ENCODE assay signal across 13 cellular contexts in the genomic region with DNA sequence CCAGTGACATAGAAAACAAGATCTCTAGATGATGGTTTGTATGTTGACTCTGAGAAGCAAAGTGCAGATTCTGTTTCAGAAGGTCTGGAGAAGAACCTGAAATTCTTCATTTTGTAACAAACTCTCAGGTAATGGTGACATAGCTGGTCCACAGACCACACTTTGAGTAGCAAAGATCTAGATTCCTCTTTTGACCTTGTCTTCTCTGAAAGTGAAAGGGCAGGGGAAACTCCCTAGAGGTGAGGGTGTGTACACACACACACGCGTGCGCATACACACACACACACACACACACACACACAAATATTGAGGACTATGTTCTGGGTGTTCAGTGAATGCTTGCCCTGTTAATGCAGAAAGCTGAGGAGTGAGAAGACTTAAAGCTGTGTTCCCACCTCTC.
A peak's percentile ranks its signal among the peaks of the same experiment; 100 is the strongest.
DNase-seq lines count a peak whose midpoint lies in the region; ATAC-seq, FAIRE-seq and TF ChIP-seq lines count a peak whose summit lies in the region.
"Had no signal": no experiment of that assay in that cellular context is flagged by ENCODE, and none has a peak within 500 bp of the region (broad histone marks: within the 10 kb centered on the region; RNA-seq: fewer than 3 reads in every experiment).

No MANE protein-coding gene starts in this region.

- 92% methylated on average over 3 of the region's 3 CpGs for WGBS in hepatocyte (ENCODE audit: low lambda C conversion rate, missing lambda C conversion rate)
- WGBS in small intestine, 3 donors: 73 to 83% (median 81%) methylated on average over 3 of the region's 3 CpGs

- ATAC-seq in GM19395 (IDR thresholded peaks at IDR 0.05; ENCODE audit: unreplicated experiment) (peak; percentile 67), HG03060 (IDR thresholded peaks at IDR 0.05; ENCODE audit: low read depth, unreplicated experiment) (peak; percentile 53)
- ATAC-seq: pancreas had no signal

- TF ChIP-seq CTCF in GM10266 (IDR thresholded peaks at IDR 0.05; ENCODE audit: control insufficient read depth, insufficient read depth, low read depth, missing control alignments): no peak
- TF ChIP-seq CTCF in hepatocyte (IDR thresholded peaks at IDR 0.05; ENCODE audit: poor library complexity): no peak
- TF ChIP-seq CTCF in colonic mucosa (IDR thresholded peaks at IDR 0.05): no peak

- H2AFZ ChIP-seq in hepatocyte: no peak overlapping the region

- no peaks in the 10 kb centered on the region for H3K27me3 ChIP-seq in hepatocyte
- no peaks in the 10 kb centered on the region for H3K27me3 ChIP-seq in small intestine (ENCODE audit: control insufficient read depth in 2 of 2, insufficient read depth in 2 of 2, low read length in 2 of 2)
- no peaks in the 10 kb centered on the region for H3K27me3 ChIP-seq in colonic mucosa

- FAIRE-seq in small intestine (lab: Jason Lieb, UNC): no peak
- FAIRE-seq: H1, keratinocyte, pancreas had no signal

- H3K9ac ChIP-seq in colonic mucosa (ENCODE audit: low read depth in 2 of 2, low read length in 2 of 2): no peak overlapping the region

- H4K20me1 ChIP-seq in hepatocyte (ENCODE audit: insufficient read depth, poor library complexity, severe bottlenecking): no peaks in the 10 kb centered on the region

- peaks cover 20% of the 10 kb centered on the region for H3K4me1 ChIP-seq in hepatocyte (ENCODE audit: insufficient read depth)
- H3K4me1 ChIP-seq in small intestine (ENCODE audit: control insufficient read depth in 2 of 2, insufficient read depth in 1 of 2, low read depth in 1 of 2, low read length in 1 of 2): no peaks in the 10 kb centered on the region
- H3K4me1 ChIP-seq in colonic mucosa: peaks cover 3% of the 10 kb centered on the region
- H3K4me1 ChIP-seq: pancreas had no signal

- DNase-seq in GM10266 (ENCODE audit: extremely low spot score) (peak; percentile 18), hepatocyte (ENCODE audit: low spot score) (no peak), small intestine (no peak), colonic mucosa (no peak), NCI-H82 (lab: John Stamatoyannopoulos, UW) (no peak)
- no peak for DNase-seq in stimulated activated CD4-positive, alpha-beta T cell treated with anti-CD3 and anti-CD28 coated beads, Interleukin-4, amount 100 ng/mL, for 1 hour
- DNase-seq: pancreas; stimulated activated CD4-positive, alpha-beta T cell treated with anti-CD3 and anti-CD28 coated beads, Interleukin-4, amount 100 ng/mL, for 4 hours had no signal

- intact Hi-C loops in colonic mucosa (cut with DNase I): no loop called here

- no peaks in the 10 kb centered on the region for H3K36me3 ChIP-seq in hepatocyte (replicated peaks; ENCODE audit: insufficient read depth, low read depth)
- H3K36me3 ChIP-seq in small intestine (ENCODE audit: control insufficient read depth in 2 of 2, insufficient read depth in 2 of 2, low read length in 2 of 2): no peaks in the 10 kb centered on the region
- H3K36me3 ChIP-seq in colonic mucosa: no peaks in the 10 kb centered on the region
- H3K36me3 ChIP-seq: pancreas, tibial nerve had no signal

- no peak overlapping the region for H3K4me2 ChIP-seq in hepatocyte

- H3K9me3 ChIP-seq in hepatocyte (ENCODE audit: low read depth): no peaks in the 10 kb centered on the region
- no peaks in the 10 kb centered on the region for H3K9me3 ChIP-seq in small intestine (ENCODE audit: control insufficient read depth, low read depth)
- H3K9me3 ChIP-seq in colonic mucosa: no peaks in the 10 kb centered on the region
- H3K9me3 ChIP-seq: pancreas, tibial nerve had no signal

- peak overlapping the region; percentile 58 for H3K27ac ChIP-seq in hepatocyte
- no peak overlapping the region for H3K27ac ChIP-seq in small intestine (ENCODE audit: low read depth in 1 of 2, low read length in 1 of 2)
- no peak overlapping the region for H3K27ac ChIP-seq in colonic mucosa
- H3K27ac ChIP-seq: pancreas had no signal

- H3K9me2 ChIP-seq in hepatocyte (replicated peaks; ENCODE audit: insufficient read depth): no peaks in the 10 kb centered on the region

- H3K4me3 ChIP-seq in hepatocyte: no peak overlapping the region
- H3K4me3 ChIP-seq in small intestine (ENCODE audit: low read depth in 1 of 2, low read length in 2 of 2): no peak overlapping the region
- H3K4me3 ChIP-seq in colonic mucosa: no peak overlapping the region
- H3K4me3 ChIP-seq: pancreas, tibial nerve had no signal

- no peaks in the 10 kb centered on the region for H3K79me2 ChIP-seq in hepatocyte
